In the genomic region with DNA sequence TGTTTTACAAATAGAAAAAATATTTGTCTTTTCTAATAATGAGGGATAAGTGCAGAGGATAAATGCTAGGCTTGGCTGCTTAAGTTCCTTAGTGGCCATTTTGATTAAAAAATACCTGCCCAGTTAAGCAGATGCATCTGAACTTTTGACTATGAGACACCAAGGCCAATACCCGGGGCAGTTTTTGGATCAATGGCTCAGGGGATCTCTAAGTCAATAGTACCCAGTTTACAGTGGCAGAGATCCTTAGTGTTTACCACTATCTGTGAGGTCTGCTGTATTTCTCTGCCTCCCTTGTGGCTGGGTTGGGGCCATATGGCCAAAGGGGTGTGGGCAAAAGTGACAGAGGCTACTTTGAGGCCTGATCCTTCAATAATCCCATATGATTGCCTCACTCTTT, we compare ENCODE assay signal across 7 cellular contexts.
"Had no signal": no experiment of that assay in that cellular context is flagged by ENCODE, and none has a peak within 500 bp of the region (broad histone marks: within the 10 kb centered on the region; RNA-seq: fewer than 3 reads in every experiment).

No MANE protein-coding gene starts in this region.

- H3K27ac ChIP-seq: HL-60, KMS-11 had no signal

- ATAC-seq: K562 had no signal

- FAIRE-seq: HTR-8/SVneo, K562 had no signal

- DNase-seq: IMR-90, KBM-7, KG1 had no signal

- H3K4me3 ChIP-seq: K562 had no signal

- H3K9ac ChIP-seq: KMS-11 had no signal

- H3K4me2 ChIP-seq: KMS-11 had no signal
